ENCODE assay signal across 10 cellular contexts in genomic region chr5:177509991-177510566, GRCh38. TPM values are rescaled to one million over a fixed set of nuclear protein-coding genes. Genes with fewer than 3 reads are reported as not detected.
DNase-seq lines count a peak whose midpoint lies in the region; ATAC-seq and TF ChIP-seq lines count a peak whose summit lies in the region.
"Had no signal": no experiment of that assay in that cellular context is flagged by ENCODE, and none has a peak within 500 bp of the region (broad histone marks: within the 10 kb centered on the region; RNA-seq: fewer than 3 reads in every experiment).

No MANE protein-coding gene starts in this region.

- H3K4me3 Mint-ChIP-seq in H9, result no peak overlapping the region; a peak in 1 of 5 replicates

- H3K9ac ChIP-seq in H9 (ENCODE audit: extremely low read depth, insufficient read length, low read length), result no peak overlapping the region
- H3K9ac ChIP-seq: parathyroid adenoma had no signal

- H3K56ac ChIP-seq in H9 (ENCODE audit: insufficient read length, low read depth, low read length), result no peak overlapping the region

- H3K18ac ChIP-seq in H9 (ENCODE audit: insufficient read length, low read depth, low read length), result no peak overlapping the region

- H3K9me3 ChIP-seq in H9 (ENCODE audit: control insufficient read depth, low read depth, low read length) (no peaks in the 10 kb centered on the region), psoas muscle (no peaks in the 10 kb centered on the region)

- no peak overlapping the region for H2BK20ac ChIP-seq in H9 (ENCODE audit: low read depth, low read length, poor library complexity, severe bottlenecking)

- no peaks in the 10 kb centered on the region; the same call in 1 of the 2 replicates for H3K27me3 Mint-ChIP-seq in H9 (ENCODE audit: low read depth)

- H3K4me1 Mint-ChIP-seq in H9, result peaks cover 18 to 21% of the 10 kb centered on the region in 2 experiments

- H2BK5ac ChIP-seq in H9 (ENCODE audit: insufficient read length, low read length), result no peak overlapping the region

- H3K23me2 ChIP-seq in H9 (ENCODE audit: insufficient read length, low read depth, low read length, poor library complexity, severe bottlenecking), result no peaks in the 10 kb centered on the region

- H3T11ph ChIP-seq in H9 (ENCODE audit: low read length), result no peak overlapping the region

- intact Hi-C loops in psoas muscle (cut with DNase I), result no loop called here

- H3K9me3 Mint-ChIP-seq in H9, result no peaks in the 10 kb centered on the region

- H2BK15ac ChIP-seq in H9 (ENCODE audit: low read depth, low read length), result no peak overlapping the region

- H3K79me2 ChIP-seq in H9 (ENCODE audit: insufficient read depth, low read length), result no peaks in the 10 kb centered on the region

- in situ Hi-C loops in SK-MEL-5 (cut with HindIII; ENCODE audit: low pct_unique_long_range_greater_than_20kb, low sequenced_read_pairs), result no loop called here

- H3K27ac Mint-ChIP-seq in H9, result peak overlapping the region; percentile 85 to 93 (median 87); a peak in 5 of 7 replicates

- H3K4ac ChIP-seq in H9 (ENCODE audit: low read depth, low read length), result no peak overlapping the region

- H3K4me3 ChIP-seq in psoas muscle, result peak overlapping the region; percentile 54

- no peak overlapping the region for H3K4me2 ChIP-seq in H9 (ENCODE audit: insufficient read depth, insufficient read length, low read length)

- ATAC-seq in GM18517 (IDR thresholded peaks at IDR 0.05; ENCODE audit: unreplicated experiment), result peak; percentile 40
- ATAC-seq in psoas muscle, result no peak

- H4K20me1 ChIP-seq in H9 (ENCODE audit: control insufficient read depth, insufficient read depth, insufficient read length), result no peaks in the 10 kb centered on the region

- no CpG with 5 or more reads among the region's 11 CpGs for WGBS in H9 (ENCODE audit: extremely low coverage, insufficient read length, low lambda C conversion rate)
- 69 to 70% (median 69%) methylated on average over 11 of the region's 11 CpGs for WGBS in psoas muscle, 3 donors

- H3K4me1 ChIP-seq in H9 (ENCODE audit: insufficient read depth, low read length) (no peaks in the 10 kb centered on the region; the same call in 1 of the 2 replicates), psoas muscle (no peaks in the 10 kb centered on the region)
- H3K4me1 ChIP-seq: parathyroid adenoma had no signal

- no peak overlapping the region for H4K5ac ChIP-seq in H9 (ENCODE audit: insufficient read length, low read depth, low read length)

- H3K27me3 ChIP-seq in H9 (ENCODE audit: insufficient read depth, low read length) (no peaks in the 10 kb centered on the region), psoas muscle (ENCODE audit: insufficient read depth in 3 of 3, low read length in 2 of 3) (no peaks in the 10 kb centered on the region)

- TF ChIP-seq CTCF in H9 (conservative IDR thresholded peaks at IDR 0.05) (no peak), psoas muscle (IDR thresholded peaks at IDR 0.05) (no peak)

- peaks cover 7 to 52% of the 10 kb centered on the region in 2 donors for H3K36me3 ChIP-seq in psoas muscle (ENCODE audit: insufficient read depth in 1 of 2, low read depth in 1 of 2)

- no peak overlapping the region for H2AFZ ChIP-seq in H9 (ENCODE audit: low read length)
- H2AFZ ChIP-seq: parathyroid adenoma had no signal

- no peak overlapping the region for H2AK5ac ChIP-seq in H9 (ENCODE audit: insufficient read length, low read length)

- H2BK12ac ChIP-seq in H9 (ENCODE audit: insufficient read length, low read depth, low read length), result no peak overlapping the region

- no peak overlapping the region for H3K27ac ChIP-seq in H9 (ENCODE audit: insufficient read length, low read depth, low read length)
- no peak overlapping the region for H3K27ac ChIP-seq in psoas muscle
- H3K27ac ChIP-seq: parathyroid adenoma had no signal

- H3K14ac ChIP-seq in H9 (ENCODE audit: insufficient read depth, low read length), result no peak overlapping the region

- H2BK120ac ChIP-seq in H9 (ENCODE audit: low read depth, low read length, poor library complexity, severe bottlenecking), result no peak overlapping the region

- no peak overlapping the region for H4K8ac ChIP-seq in H9 (replicated peaks; ENCODE audit: insufficient read length, low read depth, low read length)

- no peak overlapping the region for H3K23ac ChIP-seq in H9 (ENCODE audit: insufficient read length, low read depth, low read length)

- H3K36me3 Mint-ChIP-seq in H9 (ENCODE audit: insufficient read depth in 1 of 3, low read depth in 3 of 3), result peaks cover 39 to 66% (median 57%) of the 10 kb centered on the region in 3 experiments

- DNase-seq in H9 (no peak), SK-MEL-5 (ENCODE audit: low read depth, low spot score) (peak; percentile 25), psoas muscle (no peak), LoVo (ENCODE audit: low spot score) (no peak), NCI-H128 (lab: John Stamatoyannopoulos, UW; ENCODE audit: unreplicated experiment) (no peak), NCI-H2107 (lab: John Stamatoyannopoulos, UW) (no peak)
- no peak for DNase-seq in stimulated activated CD4-positive, alpha-beta T cell treated with anti-CD3 and anti-CD28 coated beads, Interleukin-1b, Interleukin-23, amount 100 ng/mL, for 48 hours
- DNase-seq: activated T-cell treated with anti-CD3 and anti-CD28 coated beads for 4 hours had no signal

- no peaks in the 10 kb centered on the region for H3K79me1 ChIP-seq in H9 (ENCODE audit: insufficient read depth, low read depth, low read length, poor library complexity, severe bottlenecking)

- no peak overlapping the region for H4K91ac ChIP-seq in H9 (ENCODE audit: insufficient read length, low read depth, low read length)

RNA-seq across cellular contexts. Expression of gene DOK3, which starts 0.5 kb away (rescaled TPM):
- total RNA-seq in H9 (2021) (15.9 and 16.4 TPM in 2 replicates), psoas muscle (1 to 10 TPM; 2.4 to 5.4 (median 3.1) TPM)
- total RNA-seq in SK-MEL-5 (2014; rRNA removed; shearing (Covaris generic)), result 0.98 and 2.0 TPM in 2 replicates
- 0.80 and 2.6 TPM in 2 replicates for polyA plus RNA-seq in SK-MEL-5 (2015; cell fraction: cytosol; rRNA removed)
- 12.6 and 16.8 TPM in 2 replicates for polyA plus RNA-seq in SK-MEL-5 (2015; cell fraction: nucleus; rRNA removed)
- polyA plus RNA-seq in psoas muscle, result 1 to 10 TPM in 2 of 3 donors, under 1 TPM in 1; 0.44 to 5.0 (median 3.8) TPM

RNA-seq across cellular contexts. Expression of gene DDX41, which starts 6.7 kb away (rescaled TPM):
- 125 and 133 TPM in 2 replicates for total RNA-seq in H9 (2021)
- total RNA-seq in SK-MEL-5 (2014; rRNA removed; shearing (Covaris generic)), result 131 and 145 TPM in 2 replicates
- polyA plus RNA-seq in SK-MEL-5 (2015; cell fraction: cytosol; rRNA removed), result 125 TPM in 2 replicates
- 192 and 235 TPM in 2 replicates for polyA plus RNA-seq in SK-MEL-5 (2015; cell fraction: nucleus; rRNA removed)
- total RNA-seq in psoas muscle, result 10 to 100 TPM; 37.2 to 41.0 (median 40.2) TPM
- 10 to 100 TPM; 45.6 to 71.6 (median 57.3) TPM for polyA plus RNA-seq in psoas muscle

RNA-seq across cellular contexts. Expression of gene PDLIM7, which starts 12.7 kb away (rescaled TPM):
- 134 and 137 TPM in 2 replicates for total RNA-seq in H9 (2021)
- total RNA-seq in SK-MEL-5 (2014; rRNA removed; shearing (Covaris generic)), result 15.8 and 16.8 TPM in 2 replicates
- 48.9 and 49.6 TPM in 2 replicates for polyA plus RNA-seq in SK-MEL-5 (2015; cell fraction: cytosol; rRNA removed)
- polyA plus RNA-seq in SK-MEL-5 (2015; cell fraction: nucleus; rRNA removed), result 73.8 and 84.8 TPM in 2 replicates
- total RNA-seq in psoas muscle, result 100 to 1,000 TPM; 134 to 221 (median 161) TPM
- polyA plus RNA-seq in psoas muscle, result 100 to 1,000 TPM; 174 to 254 (median 221) TPM

RNA-seq across cellular contexts. Expression of gene DBN1, which starts 36.6 kb away (rescaled TPM):
- total RNA-seq in H9 (2021), result 339 and 340 TPM in 2 replicates
- 41.6 and 49.0 TPM in 2 replicates for total RNA-seq in SK-MEL-5 (2014; rRNA removed; shearing (Covaris generic))
- polyA plus RNA-seq in SK-MEL-5 (2015; cell fraction: cytosol; rRNA removed), result 50.4 and 53.9 TPM in 2 replicates
- 58.2 and 79.8 TPM in 2 replicates for polyA plus RNA-seq in SK-MEL-5 (2015; cell fraction: nucleus; rRNA removed)
- total RNA-seq in psoas muscle, result 10 to 100 TPM; 17.7 to 28.4 (median 24.3) TPM
- polyA plus RNA-seq in psoas muscle, result 10 to 100 TPM in 2 of 3 donors, 1 to 10 TPM in 1; 8.1 to 20.8 (median 20.1) TPM

RNA-seq across cellular contexts. Expression of gene FAM193B, which starts 44.3 kb away (rescaled TPM):
- total RNA-seq in H9 (2021) (65.0 and 71.5 TPM in 2 replicates), psoas muscle (10 to 100 TPM; 27.2 to 36.7 (median 30.3) TPM)
- 10.0 and 11.4 TPM in 2 replicates for total RNA-seq in SK-MEL-5 (2014; rRNA removed; shearing (Covaris generic))
- 9.1 and 12.3 TPM in 2 replicates for polyA plus RNA-seq in SK-MEL-5 (2015; cell fraction: cytosol; rRNA removed)
- 191 and 243 TPM in 2 replicates for polyA plus RNA-seq in SK-MEL-5 (2015; cell fraction: nucleus; rRNA removed)
- 10 to 100 TPM; 26.9 to 31.2 (median 27.0) TPM for polyA plus RNA-seq in psoas muscle
